25 cellular contexts compared by ENCODE assay signal in the genomic region with DNA sequence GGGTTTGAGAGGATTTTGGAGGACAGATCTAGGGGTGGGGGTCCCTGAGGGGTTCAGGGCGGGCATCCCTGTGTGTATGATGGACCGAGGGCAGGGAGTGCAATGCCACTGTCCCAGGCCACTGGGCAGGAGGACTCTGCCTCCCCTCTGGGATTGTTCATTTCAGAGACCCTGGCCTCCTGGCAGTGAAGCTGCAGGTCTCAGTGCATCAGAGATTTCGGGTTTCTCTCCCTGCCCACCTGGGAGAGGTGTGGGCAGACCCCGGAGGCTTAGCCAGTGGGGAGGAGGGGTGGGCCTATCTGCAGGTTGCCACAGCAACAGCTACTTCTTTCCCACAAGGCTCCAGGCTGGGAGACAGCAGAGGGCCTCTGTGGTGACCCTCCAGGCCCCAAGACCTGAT.
"Had no signal": no experiment of that assay in that cellular context is flagged by ENCODE, and none has a peak within 500 bp of the region (broad histone marks: within the 10 kb centered on the region; RNA-seq: fewer than 3 reads in every experiment).

No MANE protein-coding gene starts in this region.

- H3K4me3 ChIP-seq: ascending aorta, esophagus squamous epithelium, gastroesophageal sphincter had no signal

- H3K27ac Mint-ChIP-seq: activated CD4-positive, alpha-beta memory T cell treated with anti-CD3 and anti-CD28 coated beads for 36 hours; activated CD4-positive, alpha-beta T cell treated with anti-CD3 and anti-CD28 coated beads for 36 hours; activated CD4-positive, alpha-beta T cell treated with anti-CD3 and anti-CD28 coated beads, Interleukin-2, amount 10 ng/mL, durations not matched to agents 24 days and 14 days; activated CD8-positive, alpha-beta memory T cell treated with anti-CD3 and anti-CD28 coated beads, Interleukin-2, amount 10 ng/mL, durations not matched to agents 7 days and 5 days; activated CD8-positive, alpha-beta T cell treated with anti-CD3 and anti-CD28 coated beads, Interleukin-2, amount 10 ng/mL, durations not matched to agents 7 days and 5 days; activated naive CD8-positive, alpha-beta T cell; activated T-helper 1 cell treated with anti-CD3 and anti-CD28 coated beads, Interleukin-12 subunit alpha, Interleukin-12 subunit beta, Interleukin-2, Interleukin-4 antibody, amounts not matched to agents 30 ng/mL and 10 ng/mL and 1 ng/mL, durations not matched to agents 14 hours and 24 hours and 36 hours; activated T-helper 2 cell treated with anti-CD3 and anti-CD28 coated beads, Interferon-gamma antibody, Interleukin-2, Interleukin-4, amounts not matched to agents 10 μg/mL and 5 μg/mL and 100 μg/mL, durations not matched to agents 14 hours and 24 hours and 36 hours had no signal

- H3K4me3 Mint-ChIP-seq: activated CD4-positive, alpha-beta memory T cell treated with anti-CD3 and anti-CD28 coated beads for 36 hours; activated CD4-positive, alpha-beta T cell treated with anti-CD3 and anti-CD28 coated beads for 36 hours; activated CD4-positive, alpha-beta T cell treated with anti-CD3 and anti-CD28 coated beads, Interleukin-2, amount 10 ng/mL, durations not matched to agents 24 days and 14 days; activated CD8-positive, alpha-beta memory T cell treated with anti-CD3 and anti-CD28 coated beads, Interleukin-2, amount 10 ng/mL, durations not matched to agents 7 days and 5 days; activated CD8-positive, alpha-beta T cell treated with anti-CD3 and anti-CD28 coated beads, Interleukin-2, amount 10 ng/mL, durations not matched to agents 7 days and 5 days; activated naive CD8-positive, alpha-beta T cell; activated T-helper 1 cell treated with anti-CD3 and anti-CD28 coated beads, Interleukin-12 subunit alpha, Interleukin-12 subunit beta, Interleukin-2, Interleukin-4 antibody, amounts not matched to agents 30 ng/mL and 10 ng/mL and 1 ng/mL, durations not matched to agents 14 hours and 24 hours and 36 hours; central memory CD8-positive, alpha-beta T cell had no signal

- H3K4me1 ChIP-seq: esophagus squamous epithelium had no signal

- H3K27me3 ChIP-seq: ascending aorta, brain microvascular endothelial cell had no signal

- H3K27ac ChIP-seq: ascending aorta, brain microvascular endothelial cell, epithelial cell of prostate, esophagus squamous epithelium, gastroesophageal sphincter had no signal

- H3K36me3 Mint-ChIP-seq: activated CD4-positive, alpha-beta memory T cell treated with anti-CD3 and anti-CD28 coated beads for 36 hours; activated CD8-positive, alpha-beta memory T cell treated with anti-CD3 and anti-CD28 coated beads, Interleukin-2, amount 10 ng/mL, durations not matched to agents 7 days and 5 days; activated naive CD8-positive, alpha-beta T cell had no signal

- H3K4me1 Mint-ChIP-seq: activated CD4-positive, alpha-beta T cell treated with anti-CD3 and anti-CD28 coated beads for 36 hours; activated CD4-positive, alpha-beta T cell treated with anti-CD3 and anti-CD28 coated beads, Interleukin-2, amount 10 ng/mL, durations not matched to agents 24 days and 14 days; activated CD8-positive, alpha-beta memory T cell treated with anti-CD3 and anti-CD28 coated beads, Interleukin-2, amount 10 ng/mL, durations not matched to agents 7 days and 5 days; central memory CD8-positive, alpha-beta T cell had no signal

- DNase-seq: activated CD4-positive, alpha-beta memory T cell treated with anti-CD3 and anti-CD28 coated beads for 36 hours; activated CD4-positive, alpha-beta T cell treated with anti-CD3 and anti-CD28 coated beads for 36 hours; activated CD4-positive, alpha-beta T cell treated with anti-CD3 and anti-CD28 coated beads, Interleukin-2, amount 10 ng/mL, durations not matched to agents 24 days and 14 days; activated CD4-positive, CD25-positive, alpha-beta regulatory T cell; activated CD4-positive, CD25-positive, alpha-beta regulatory T cell treated with anti-CD3 and anti-CD28 coated beads, Interleukin-2, amount 50 U/mL, for 72 hours; activated CD8-positive, alpha-beta memory T cell treated with anti-CD3 and anti-CD28 coated beads, Interleukin-2, amount 10 ng/mL, durations not matched to agents 7 days and 5 days; activated CD8-positive, alpha-beta memory T cell treated with anti-CD3 and anti-CD28 coated beads, Interleukin-2, amount 50 U/mL, for 4 hours; activated CD8-positive, alpha-beta T cell treated with anti-CD3 and anti-CD28 coated beads, Interleukin-2, amount 10 ng/mL, durations not matched to agents 7 days and 5 days; activated gamma-delta T cell treated with Interleukin-2 at 50 U/mL for 16 hours; activated naive CD4-positive, alpha-beta T cell treated with anti-CD3 and anti-CD28 coated beads, Interleukin-2, amount 50 U/mL, for 16 hours; activated naive CD4-positive, alpha-beta T cell treated with Interleukin-2 at 50 U/mL for 16 hours; activated T-cell treated with anti-CD3 and anti-CD28 coated beads, Interleukin-2, amount 50 U/mL, for 1 hour; activated T-cell treated with anti-CD3 and anti-CD28 coated beads, Interleukin-2, amount 50 U/mL, for 48 hours; brain microvascular endothelial cell; effector CD8-positive, alpha-beta T cell; esophagus squamous epithelium; foreskin melanocyte; T-helper 2 cell had no signal

- H3K27me3 Mint-ChIP-seq: activated CD4-positive, alpha-beta T cell treated with anti-CD3 and anti-CD28 coated beads for 36 hours; activated CD4-positive, alpha-beta T cell treated with anti-CD3 and anti-CD28 coated beads, Interleukin-2, amount 10 ng/mL, durations not matched to agents 24 days and 14 days; activated CD8-positive, alpha-beta memory T cell treated with anti-CD3 and anti-CD28 coated beads, Interleukin-2, amount 10 ng/mL, durations not matched to agents 7 days and 5 days had no signal

- H3K36me3 ChIP-seq: ascending aorta, brain microvascular endothelial cell, esophagus squamous epithelium, gastroesophageal sphincter had no signal

- ATAC-seq: activated CD4-positive, alpha-beta T cell treated with anti-CD3 and anti-CD28 coated beads for 36 hours; activated CD8-positive, alpha-beta memory T cell treated with anti-CD3 and anti-CD28 coated beads, Interleukin-2, amount 10 ng/mL, durations not matched to agents 7 days and 5 days; activated CD8-positive, alpha-beta T cell treated with anti-CD3 and anti-CD28 coated beads, Interleukin-2, amount 10 ng/mL, durations not matched to agents 7 days and 5 days; gastroesophageal sphincter had no signal

- H3K9me3 ChIP-seq: ascending aorta, esophagus squamous epithelium, gastroesophageal sphincter had no signal
